Comparison of ENCODE assay signal across 11 cellular contexts in genomic region chr2:122737429-122738077, GRCh38.
DNase-seq lines count a peak whose midpoint lies in the region; ATAC-seq and TF ChIP-seq lines count a peak whose summit lies in the region.
"Had no signal": no experiment of that assay in that cellular context is flagged by ENCODE, and none has a peak within 500 bp of the region (broad histone marks: within the 10 kb centered on the region; RNA-seq: fewer than 3 reads in every experiment).

No MANE protein-coding gene starts in this region.

- no peaks in the 10 kb centered on the region for H3K4me1 Mint-ChIP-seq in T-helper 17 cell

- no peaks in the 10 kb centered on the region for H3F3A ChIP-seq in MM.1S (ENCODE audit: insufficient read depth, low read length)

- H3K9me3 ChIP-seq in T-helper 17 cell (ENCODE audit: control insufficient read depth, low read length, poor library complexity, severe bottlenecking), result no peaks in the 10 kb centered on the region
- no peaks in the 10 kb centered on the region for H3K9me3 ChIP-seq in MM.1S (replicated peaks; ENCODE audit: insufficient read depth, low read length)

- no peaks in the 10 kb centered on the region for H3K27me3 ChIP-seq in MM.1S (replicated peaks; ENCODE audit: insufficient read depth, low read length)

- no peaks in the 10 kb centered on the region for H3K36me3 ChIP-seq in MM.1S (replicated peaks; ENCODE audit: insufficient read depth, low read length)

- H3K9ac ChIP-seq in MM.1S (ENCODE audit: low read length), result no peak overlapping the region

- TF ChIP-seq CTCF in MM.1S (IDR thresholded peaks at IDR 0.05; ENCODE audit: low read length), result no peak

- no peaks in the 10 kb centered on the region for H3K36me3 Mint-ChIP-seq in T-helper 17 cell (ENCODE audit: low read depth)

- ATAC-seq in GM19452 (IDR thresholded peaks at IDR 0.05; ENCODE audit: unreplicated experiment) (peak; percentile 74), HG03066 (IDR thresholded peaks at IDR 0.05; ENCODE audit: low read depth, unreplicated experiment) (peak; percentile 80), T-helper 17 cell (peak; percentile 27)

- H3K4me3 Mint-ChIP-seq in T-helper 17 cell, result no peak overlapping the region
- H3K4me3 Mint-ChIP-seq: T-helper 1 cell treated with Interleukin-12 subunit alpha and Interleukin-12 subunit beta and Interleukin-4 antibody, amounts not matched to agents 30 μg/mL and 1 μg/mL, for 36 hours had no signal

- no peaks in the 10 kb centered on the region for H3K4me1 ChIP-seq in MM.1S (ENCODE audit: low read length)

- H3K27ac Mint-ChIP-seq in T-helper 17 cell, result no peak overlapping the region
- H3K27ac Mint-ChIP-seq: T-helper 1 cell treated with Interleukin-12 subunit alpha and Interleukin-12 subunit beta and Interleukin-4 antibody, amounts not matched to agents 30 μg/mL and 1 μg/mL, for 36 hours had no signal

- no peak overlapping the region for H3K27ac ChIP-seq in MM.1S (ENCODE audit: low read length)

- H3K9me2 ChIP-seq in MM.1S (replicated peaks; ENCODE audit: insufficient read depth, low read length), result no peaks in the 10 kb centered on the region

- no peak overlapping the region for H2AFZ ChIP-seq in MM.1S (ENCODE audit: low read length)

- DNase-seq in EL, result peak; percentile 2
- DNase-seq in T-helper 17 cell, result no peak
- no peak for DNase-seq in MM.1S
- no peak for DNase-seq in stimulated activated CD4-positive, alpha-beta T cell treated with anti-CD3 and anti-CD28 coated beads, Interleukin-15, amount 100 ng/mL, for 24 hours
- DNase-seq in hippocampal formation (lab: John Stamatoyannopoulos, UW), result no peak
- DNase-seq in NK-92 treated with Interleukin-12 subunit alpha and Interleukin-12 subunit beta, amount 100 ng/mL, for 24 hours (lab: John Stamatoyannopoulos, UW), result no peak
- DNase-seq: anterior cingulate cortex, nucleus accumbens had no signal

- no peaks in the 10 kb centered on the region for H3K27me3 Mint-ChIP-seq in T-helper 17 cell

- H3K79me2 ChIP-seq in MM.1S (ENCODE audit: low read length), result no peaks in the 10 kb centered on the region

- H3K4me3 ChIP-seq in MM.1S (ENCODE audit: low read length), result no peak overlapping the region

- no peak overlapping the region for H3K4me2 ChIP-seq in MM.1S (ENCODE audit: low read depth, low read length)

- H4K20me1 ChIP-seq in MM.1S (ENCODE audit: insufficient read depth, low read length), result no peaks in the 10 kb centered on the region

Comparison
In these comparisons a context has a peak if more than half of its experiments do, and no peak if none do; other contexts are left out.
1. ATAC-seq: peak in every context shown above with its lines; median percentile 80 in HG03066; 74 in GM19452; 27 in T-helper 17 cell.